Comparison of ENCODE assay signal across 15 cellular contexts in the genomic region with DNA sequence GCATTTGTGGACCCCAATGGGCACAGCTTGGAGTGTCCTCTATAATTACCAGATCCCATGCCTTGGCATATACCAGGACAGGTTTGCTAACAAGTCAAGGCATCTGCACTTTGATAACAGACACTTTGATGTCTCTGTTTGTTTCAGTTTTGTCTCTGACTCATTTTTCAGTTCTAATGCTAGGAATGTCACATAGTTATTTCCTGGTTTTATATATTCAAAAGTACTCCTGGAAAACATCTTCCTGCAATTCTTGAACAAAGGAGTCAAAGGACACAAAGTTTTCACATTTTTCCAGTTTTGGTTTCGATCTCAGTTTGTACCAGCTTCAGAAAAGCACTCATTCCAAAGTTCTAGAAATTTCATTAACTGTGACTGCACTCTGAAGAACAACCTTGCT.
A peak's percentile ranks its signal among the peaks of the same experiment; 100 is the strongest.
DNase-seq lines count a peak whose midpoint lies in the region; ATAC-seq and TF ChIP-seq lines count a peak whose summit lies in the region.
"Had no signal": no experiment of that assay in that cellular context is flagged by ENCODE, and none has a peak within 500 bp of the region (broad histone marks: within the 10 kb centered on the region; RNA-seq: fewer than 3 reads in every experiment).

No MANE protein-coding gene starts in this region.

- H3K4me3 ChIP-seq in left ventricle myocardium inferior (no peak overlapping the region), Peyer's patch (no peak overlapping the region), psoas muscle (no peak overlapping the region)

- no peak for TF ChIP-seq CTCF in left ventricle myocardium inferior (IDR thresholded peaks at IDR 0.05; ENCODE audit: borderline replicate concordance)
- no peak for TF ChIP-seq CTCF in Peyer's patch (IDR thresholded peaks at IDR 0.05)
- no peak for TF ChIP-seq CTCF in psoas muscle (IDR thresholded peaks at IDR 0.05)

- H3K27me3 ChIP-seq in left ventricle myocardium inferior (ENCODE audit: low read depth) = no peaks in the 10 kb centered on the region
- no peaks in the 10 kb centered on the region for H3K27me3 ChIP-seq in Peyer's patch
- H3K27me3 ChIP-seq in psoas muscle (ENCODE audit: insufficient read depth in 3 of 3, low read length in 2 of 3) = no peaks in the 10 kb centered on the region

- peak overlapping the region; percentile 72 for H3K27ac ChIP-seq in left ventricle myocardium inferior (replicated peaks)
- peak overlapping the region in 3 of 4 donors; percentile 20 to 69 (median 21) for H3K27ac ChIP-seq in Peyer's patch
- H3K27ac ChIP-seq in psoas muscle = no peak overlapping the region

- peaks cover 16% of the 10 kb centered on the region for H3K4me1 ChIP-seq in left ventricle myocardium inferior
- H3K4me1 ChIP-seq in Peyer's patch = peaks cover 0 to 6% (median 0%) of the 10 kb centered on the region in 4 donors
- H3K4me1 ChIP-seq in psoas muscle = no peaks in the 10 kb centered on the region

- DNase-seq in left ventricle myocardium inferior (no peak), left ventricle myocardium superior (no peak), Peyer's patch (no peak), glomerular visceral epithelial cell (ENCODE audit: extremely low spot score) (peak; percentile 18), NOMO-1 treated with DMSO at 0.1 percent for 48 hours (lab: John Stamatoyannopoulos, UW; ENCODE audit: unreplicated experiment) (no peak), NCI-H1436 treated with DMSO at 0.1 percent for 48 hours (lab: John Stamatoyannopoulos, UW) (no peak), psoas muscle (no peak)
- DNase-seq: activated naive CD4-positive, alpha-beta T cell; effector memory CD8-positive, alpha-beta T cell; GF-D8; NCI-H1105 treated with DMSO at 0.1 percent for 48 hours; NK-92 treated with Interleukin-12 subunit alpha and Interleukin-12 subunit beta, amount 100 ng/mL, for 24 hours; stimulated activated CD4-positive, alpha-beta T cell treated with anti-CD3 and anti-CD28 coated beads, Interleukin-2, amount 100 ng/mL, for 48 hours; substantia nigra had no signal

- intact Hi-C loops in left ventricle myocardium inferior (cut with micrococcal nuclease) (no loop called here), left ventricle myocardium superior (cut with micrococcal nuclease) (no loop called here), psoas muscle (cut with DNase I) (no loop called here)

- no peak for TF ChIP-seq POLR2A in Peyer's patch (IDR thresholded peaks at IDR 0.05)

- H3K9me3 ChIP-seq in left ventricle myocardium inferior (replicated peaks) (no peaks in the 10 kb centered on the region), Peyer's patch (no peaks in the 10 kb centered on the region), psoas muscle (no peaks in the 10 kb centered on the region)

- WGBS in psoas muscle, 3 donors = 71 to 78% (median 77%) methylated on average over 1 of the region's 1 CpG

- ATAC-seq in left ventricle myocardium superior (no peak), GM18870 (IDR thresholded peaks at IDR 0.05; ENCODE audit: unreplicated experiment) (no peak), psoas muscle (no peak)
- ATAC-seq: effector memory CD8-positive, alpha-beta T cell had no signal

- H3K36me3 ChIP-seq in left ventricle myocardium inferior (no peaks in the 10 kb centered on the region), Peyer's patch (no peaks in the 10 kb centered on the region), psoas muscle (ENCODE audit: insufficient read depth in 1 of 2, low read depth in 1 of 2) (no peaks in the 10 kb centered on the region)
